Comparison of ENCODE assay signal across 38 cellular contexts in the genomic region with DNA sequence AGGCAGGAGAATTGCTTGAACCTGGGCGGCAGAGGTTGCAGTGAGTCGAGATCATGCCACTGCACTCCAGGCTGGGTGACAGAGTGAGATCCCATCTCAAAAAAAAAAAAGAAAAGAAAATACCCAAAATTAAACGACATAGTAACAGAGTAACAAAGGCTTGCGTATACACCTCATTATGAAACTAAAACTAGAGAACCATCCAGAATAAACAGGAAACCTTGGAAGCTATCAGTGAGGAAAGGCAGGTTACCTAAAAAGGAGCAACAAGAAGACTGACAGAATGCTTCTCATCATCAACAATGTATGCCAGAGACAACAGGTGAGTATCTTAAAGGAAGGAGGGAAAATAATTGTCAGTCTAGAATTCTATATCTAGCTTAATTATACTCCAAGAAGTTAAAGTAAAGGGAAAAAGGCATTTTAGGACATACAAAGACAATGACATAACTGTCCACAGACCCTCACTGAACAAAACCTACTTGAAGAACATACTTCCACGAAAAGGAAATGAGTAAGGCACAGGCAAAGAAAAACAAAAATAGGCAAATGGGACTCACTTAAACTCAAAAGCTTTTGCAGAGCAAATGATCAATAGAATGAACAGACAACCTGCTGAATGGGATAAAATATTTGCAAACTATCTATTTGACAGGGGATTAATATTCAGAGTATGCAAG.
"Had no signal": no experiment of that assay in that cellular context is flagged by ENCODE, and none has a peak within 500 bp of the region (broad histone marks: within the 10 kb centered on the region; RNA-seq: fewer than 3 reads in every experiment).

No MANE protein-coding gene starts in this region.

- ATAC-seq: activated CD8-positive, alpha-beta T cell treated with anti-CD3 and anti-CD28 coated beads for 36 hours; activated naive CD4-positive, alpha-beta T cell treated with anti-CD3 and anti-CD28 coated beads, Interleukin-2, amount 50 U/mL, for 72 hours; activated T-cell treated with anti-CD3 and anti-CD28 coated beads, Interleukin-2, amount 50 U/mL, for 72 hours; activated T-helper 17 cell treated with anti-CD3 and anti-CD28 coated beads, Interleukin-2, amount 50 U/mL, for 72 hours; PC-3 had no signal

- H3K9ac ChIP-seq: SK-N-SH had no signal

- H3K27me3 ChIP-seq: adrenal gland, MG63, Peyer's patch, SJSA1 had no signal

- H3K4me1 Mint-ChIP-seq: activated B cell treated with CpG ODN at 0.5 μM for 24 hours, brain had no signal

- H3K4me3 Mint-ChIP-seq: activated B cell treated with CpG ODN at 0.5 μM for 24 hours; activated CD8-positive, alpha-beta T cell treated with anti-CD3 and anti-CD28 coated beads for 36 hours; activated T-cell treated with anti-CD3 and anti-CD28 coated beads, Interleukin-2, amount 50 U/mL, for 72 hours; activated T-helper 17 cell treated with anti-CD3 and anti-CD28 coated beads, Interleukin-2, amount 50 U/mL, for 72 hours; brain; T-helper 1 cell treated with Interleukin-12 subunit alpha and Interleukin-12 subunit beta and Interleukin-4 antibody, amounts not matched to agents 30 μg/mL and 1 μg/mL, for 36 hours; T-helper 2 cell treated with Interferon-gamma antibody and Interleukin-4, amounts not matched to agents 5 μg/mL and 100 μg/mL, for 36 hours had no signal

- H3K36me3 ChIP-seq: adrenal gland, MG63, Peyer's patch, SJSA1 had no signal

- H3K9me3 Mint-ChIP-seq: activated B cell treated with CpG ODN at 0.5 μM for 24 hours; activated CD8-positive, alpha-beta T cell treated with anti-CD3 and anti-CD28 coated beads for 36 hours; activated naive CD4-positive, alpha-beta T cell treated with anti-CD3 and anti-CD28 coated beads, Interleukin-2, amount 50 U/mL, for 72 hours; activated T-helper 17 cell treated with anti-CD3 and anti-CD28 coated beads, Interleukin-2, amount 50 U/mL, for 72 hours; brain; T-helper 2 cell treated with Interferon-gamma antibody and Interleukin-4, amounts not matched to agents 5 μg/mL and 100 μg/mL, for 36 hours had no signal

- FAIRE-seq: bronchial epithelial cell had no signal

- H3K27ac Mint-ChIP-seq: activated B cell treated with CpG ODN at 0.5 μM for 24 hours; activated CD8-positive, alpha-beta T cell treated with anti-CD3 and anti-CD28 coated beads for 36 hours; activated naive CD4-positive, alpha-beta T cell treated with anti-CD3 and anti-CD28 coated beads, Interleukin-2, amount 50 U/mL, for 72 hours; activated T-cell treated with anti-CD3 and anti-CD28 coated beads, Interleukin-2, amount 50 U/mL, for 72 hours; activated T-helper 17 cell treated with anti-CD3 and anti-CD28 coated beads, Interleukin-2, amount 50 U/mL, for 72 hours; brain; T-helper 1 cell treated with Interleukin-12 subunit alpha and Interleukin-12 subunit beta and Interleukin-4 antibody, amounts not matched to agents 30 μg/mL and 1 μg/mL, for 36 hours; T-helper 2 cell treated with Interferon-gamma antibody and Interleukin-4, amounts not matched to agents 5 μg/mL and 100 μg/mL, for 36 hours had no signal

- H3K9me3 ChIP-seq: adrenal gland, MG63, Peyer's patch, SK-N-SH had no signal

- H3K27ac ChIP-seq: adrenal gland, Peyer's patch, SJSA1, VCaP had no signal

- H3K4me1 ChIP-seq: adrenal gland had no signal

- DNase-seq: activated B cell treated with CpG ODN at 0.5 μM for 24 hours; activated CD4-positive, alpha-beta T cell treated with anti-CD3 and anti-CD28 coated beads for 4 hours; activated CD4-positive, CD25-positive, alpha-beta regulatory T cell treated with anti-CD3 and anti-CD28 coated beads, Interleukin-2, amount 50 U/mL, for 72 hours; activated CD8-positive, alpha-beta T cell treated with anti-CD3 and anti-CD28 coated beads for 36 hours; activated effector memory CD4-positive, alpha-beta T cell treated with anti-CD3 and anti-CD28 coated beads, Interleukin-2, amount 50 U/mL, for 16 hours; activated naive CD4-positive, alpha-beta T cell; activated T-cell treated with anti-CD3 and anti-CD28 coated beads, Interleukin-2, amount 50 U/mL, for 1 hour; activated T-cell treated with anti-CD3 and anti-CD28 coated beads, Interleukin-2, amount 50 U/mL, for 72 hours; adrenal gland; caudate nucleus; cerebellar nuclear complex; Karpas-422; KBM-7; MG63; NCI-H1048; NCI-H1105 treated with DMSO at 0.1 percent for 48 hours; NCI-H1436 treated with DMSO at 0.1 percent for 48 hours; NCI-H187; NCI-H2029 treated with DMSO at 0.1 percent for 48 hours; NCI-H2107; NCI-H2171; NCI-H510A; NCI-H526; NCI-H748 treated with DMSO at 0.1 percent for 48 hours; NK-92 treated with Interleukin-12 subunit alpha and Interleukin-12 subunit beta, amount 100 ng/mL, for 24 hours; PC-3; Peyer's patch; RPMI8226; SHP77 treated with DMSO at 0.1 percent for 48 hours; SK-N-SH had no signal

- H3K4me2 ChIP-seq: SK-N-SH had no signal

- H3K4me3 ChIP-seq: adrenal gland, MG63, Peyer's patch, SJSA1 had no signal

- H3K36me3 Mint-ChIP-seq: activated naive CD4-positive, alpha-beta T cell treated with anti-CD3 and anti-CD28 coated beads, Interleukin-2, amount 50 U/mL, for 72 hours; brain had no signal
